In genomic region chr9:69470186-69470977, GRCh38 we compare ENCODE assay signal across 23 cellular contexts.
DNase-seq lines count a peak whose midpoint lies in the region; ATAC-seq, FAIRE-seq and TF ChIP-seq lines count a peak whose summit lies in the region.
"Had no signal": no experiment of that assay in that cellular context is flagged by ENCODE, and none has a peak within 500 bp of the region (broad histone marks: within the 10 kb centered on the region; RNA-seq: fewer than 3 reads in every experiment).

No MANE protein-coding gene starts in this region.

- TF ChIP-seq CTCF in mucosa of descending colon (IDR thresholded peaks at IDR 0.05) (no peak), testis (IDR thresholded peaks at IDR 0.05) (no peak)

- H3K27ac ChIP-seq in testis = peak overlapping the region in 1 of 2 donors; percentile 42
- H3K27ac ChIP-seq: epithelial cell of prostate, neutrophil had no signal

- DNase-seq in HT-29 (ENCODE audit: low spot score) (peak; percentile 85), mucosa of descending colon (peak; percentile 65 to 94 (median 69)), testis (peak; percentile 59), DMS53 treated with DMSO at 0.1 percent for 48 hours (lab: John Stamatoyannopoulos, UW; ENCODE audit: unreplicated experiment) (no peak), NK-92 (lab: John Stamatoyannopoulos, UW; ENCODE audit: unreplicated experiment) (no peak)
- DNase-seq: activated CD4-positive, alpha-beta T cell treated with anti-CD3 and anti-CD28 coated beads for 48 hours; activated naive CD4-positive, alpha-beta T cell treated with anti-CD3 and anti-CD28 coated beads, Interleukin-2, amount 50 U/mL, for 16 hours; CD4-positive, alpha-beta memory T cell; central memory CD4-positive, alpha-beta T cell; DND-41; HFFc6; Kasumi-1; NCI-H187 treated with DMSO at 0.1 percent for 48 hours; NCI-H2227 treated with DMSO at 0.1 percent for 48 hours; NCI-H774; PC-3; T-helper 1 cell had no signal

- peak; percentile 98 for ATAC-seq in mucosa of descending colon
- no peak for ATAC-seq in HG03045 (IDR thresholded peaks at IDR 0.05; ENCODE audit: unreplicated experiment)
- ATAC-seq: GM12878, PC-3 had no signal

- 66 to 73% methylated on average over 9 of the region's 9 CpGs for WGBS in testis, 2 donors

- H3K36me3 ChIP-seq in mucosa of descending colon (ENCODE audit: low read depth) (no peaks in the 10 kb centered on the region), testis (ENCODE audit: low read depth, missing control alignments) (no peaks in the 10 kb centered on the region)
- H3K36me3 ChIP-seq: neutrophil had no signal

- FAIRE-seq in colon (lab: Jason Lieb, UNC) = peak; percentile 64
- FAIRE-seq: GM12878 had no signal

- H3K4me3 ChIP-seq in mucosa of descending colon (no peak overlapping the region), testis (no peak overlapping the region)
- H3K4me3 ChIP-seq: GM12878, lung had no signal

- H3K9me3 ChIP-seq in mucosa of descending colon (no peaks in the 10 kb centered on the region), testis (no peaks in the 10 kb centered on the region)
- H3K9me3 ChIP-seq: neutrophil had no signal

- no peak for TF ChIP-seq POLR2A in testis (IDR thresholded peaks at IDR 0.05)

- no peaks in the 10 kb centered on the region for H3K27me3 ChIP-seq in testis

- H3K4me1 ChIP-seq in mucosa of descending colon (ENCODE audit: low read depth) (peaks cover 30% of the 10 kb centered on the region), testis (peaks cover 10% of the 10 kb centered on the region)

- intact Hi-C loops in mucosa of descending colon (cut with DNase I, micrococcal nuclease) (no loop called here), testis (cut with DNase I; ENCODE audit: low total_unique reads) (no loop called here)

Comparison
In these comparisons a context has a peak if more than half of its experiments do, and no peak if none do; other contexts are left out.
1. DNase-seq: peak in HT-29 (single experiment), mucosa of descending colon (3 of 3) and testis (single experiment); none in DMS53 treated with DMSO at 0.1 percent for 48 hours (single experiment) and NK-92 (single experiment).